Comparison of ENCODE assay signal across 8 cellular contexts in the genomic region with DNA sequence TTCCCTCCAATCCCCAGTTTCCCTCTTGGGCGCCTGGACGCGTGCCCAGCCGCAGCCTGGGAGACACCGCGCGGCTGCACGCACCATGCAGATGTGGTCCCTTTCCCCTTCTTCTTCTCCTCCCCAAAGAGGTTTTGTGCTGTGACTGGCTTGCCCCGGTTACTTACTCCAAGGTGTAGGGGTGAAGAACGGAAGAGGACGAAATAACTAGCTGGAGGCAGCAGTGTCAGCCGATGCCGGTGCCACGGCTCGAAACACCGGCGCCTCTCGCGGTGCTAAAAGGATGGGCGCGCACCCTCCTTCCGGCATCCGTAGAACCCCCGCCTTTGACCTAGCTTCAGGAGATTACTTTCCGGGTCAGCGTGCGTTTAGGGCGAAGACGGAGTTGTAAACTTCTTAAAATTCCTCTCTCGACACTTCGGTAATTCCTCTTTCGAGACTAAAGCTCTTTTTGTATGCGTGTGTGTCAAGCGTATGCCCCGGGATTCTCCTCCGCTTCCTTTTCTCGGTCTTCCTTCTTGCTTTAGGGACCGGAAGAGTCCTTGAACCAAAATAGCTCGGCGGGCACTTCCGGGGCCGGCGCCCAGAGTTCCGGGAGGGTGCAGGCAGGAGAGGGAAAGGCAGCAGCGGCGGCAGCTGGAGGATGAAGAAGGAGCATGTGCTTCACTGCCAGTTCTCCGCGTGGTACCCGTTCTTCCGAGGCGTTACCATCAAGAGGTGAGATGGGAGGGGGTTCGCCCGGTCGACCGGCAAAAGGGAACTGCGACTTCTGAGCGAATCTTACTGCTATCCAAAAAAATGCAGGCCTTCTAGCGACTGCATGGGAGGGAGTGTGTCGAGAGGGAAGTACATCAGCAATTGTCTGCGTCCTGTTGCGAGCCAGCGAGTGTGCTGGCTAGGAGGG.
DNase-seq lines count a peak whose midpoint lies in the region; ATAC-seq and TF ChIP-seq lines count a peak whose summit lies in the region.

A gene with protein sequence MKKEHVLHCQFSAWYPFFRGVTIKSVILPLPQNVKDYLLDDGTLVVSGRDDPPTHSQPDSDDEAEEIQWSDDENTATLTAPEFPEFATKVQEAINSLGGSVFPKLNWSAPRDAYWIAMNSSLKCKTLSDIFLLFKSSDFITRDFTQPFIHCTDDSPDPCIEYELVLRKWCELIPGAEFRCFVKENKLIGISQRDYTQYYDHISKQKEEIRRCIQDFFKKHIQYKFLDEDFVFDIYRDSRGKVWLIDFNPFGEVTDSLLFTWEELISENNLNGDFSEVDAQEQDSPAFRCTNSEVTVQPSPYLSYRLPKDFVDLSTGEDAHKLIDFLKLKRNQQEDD (plus strand): TSS at position 586 of the 904 bp plus-strand sequence. CDS start 58 bp downstream, at position 644.
A gene (minus strand): TSS at position 289 of the 904 bp plus-strand sequence. CDS start 9,600 bp downstream, outside the sequence.

- no peak for TF ChIP-seq CTCF in AG10803 (conservative IDR thresholded peaks at IDR 0.05; ENCODE audit: low read length)

- ATAC-seq in GM19025 (IDR thresholded peaks at IDR 0.05; ENCODE audit: low read depth, unreplicated experiment) (peak; percentile 88), HG03280 (IDR thresholded peaks at IDR 0.05; ENCODE audit: unreplicated experiment) (peak; percentile 93)

- DNase-seq in AG10803 (ENCODE audit: low read depth), result peak; percentile 88
- peak; percentile 82 for DNase-seq in NCI-H345 (lab: John Stamatoyannopoulos, UW)
- peak; percentile 71 for DNase-seq in activated CD4-positive, CD25-positive, alpha-beta regulatory T cell treated with anti-CD3 and anti-CD28 coated beads, Interleukin-2, amount 50 U/mL, for 16 hours (ENCODE audit: low read depth, low spot score)
- DNase-seq in central memory CD4-positive, alpha-beta T cell, result peak; percentile 86
- peak; percentile 93 for DNase-seq in iris pigment epithelial cell (ENCODE audit: low read depth)
- peak; percentile 74 to 78 for DNase-seq in stimulated activated CD4-positive, alpha-beta T cell treated with anti-CD3 and anti-CD28 coated beads, Interleukin-12 subunit alpha, Interleukin-12 subunit beta, amount 100 ng/mL, for 24 hours (ENCODE audit: low read depth in 2 of 2)

- peak within 1 kb of the TSS; percentile 99 for H3K4me3 ChIP-seq in AG10803 (ENCODE audit: low read length)

Comparison
In these comparisons a context has a peak if more than half of its experiments do, and no peak if none do; other contexts are left out.
1. Peak in every context shown above with its lines: DNase-seq, ATAC-seq and H3K4me3 ChIP-seq.